In genomic region chr14:92122761-92123160, GRCh38 we compare ENCODE assay signal across 1 cellular context.
TF ChIP-seq lines count a peak whose summit lies in the region.

No MANE protein-coding gene starts in this region.

TF ChIP-seq in H1, 55 proteins besides CTCF, POLR2A, EP300 and RAD21:
- TF ChIP-seq HDAC6 (IDR thresholded peaks at IDR 0.05; ENCODE audit: low read depth, low read length) = no peak
- no peak for TF ChIP-seq NANOG (IDR thresholded peaks at IDR 0.05; ENCODE audit: insufficient read depth, low read depth, low read length, poor library complexity, severe bottlenecking)
- no peak for TF ChIP-seq SRF (IDR thresholded peaks at IDR 0.05; ENCODE audit: low read depth, low read length)
- TF ChIP-seq E2F6 (IDR thresholded peaks at IDR 0.05) = no peak
- no peak for TF ChIP-seq BACH1 (IDR thresholded peaks at IDR 0.05; ENCODE audit: low read length)
- TF ChIP-seq CREB1 (IDR thresholded peaks at IDR 0.05) = no peak
- no peak for TF ChIP-seq CHD7 (IDR thresholded peaks at IDR 0.05; ENCODE audit: insufficient replicate concordance, low read length)
- TF ChIP-seq POLR2AphosphoS5 (IDR thresholded peaks at IDR 0.05; ENCODE audit: low read depth, low read length) = no peak
- TF ChIP-seq GTF2F1 (IDR thresholded peaks at IDR 0.05; ENCODE audit: borderline replicate concordance, low read depth, low read length) = no peak
- no peak for TF ChIP-seq BCL11A (IDR thresholded peaks at IDR 0.05; ENCODE audit: low read depth in 2 of 2, low read length in 2 of 2)
- TF ChIP-seq JUND (IDR thresholded peaks at IDR 0.05; ENCODE audit: low read length) = no peak
- no peak for TF ChIP-seq TEAD4 (IDR thresholded peaks at IDR 0.05; ENCODE audit: low read depth, low read length)
- no peak for TF ChIP-seq EGR1 (IDR thresholded peaks at IDR 0.05; ENCODE audit: borderline replicate concordance, low read depth, low read length)
